In the genomic region with DNA sequence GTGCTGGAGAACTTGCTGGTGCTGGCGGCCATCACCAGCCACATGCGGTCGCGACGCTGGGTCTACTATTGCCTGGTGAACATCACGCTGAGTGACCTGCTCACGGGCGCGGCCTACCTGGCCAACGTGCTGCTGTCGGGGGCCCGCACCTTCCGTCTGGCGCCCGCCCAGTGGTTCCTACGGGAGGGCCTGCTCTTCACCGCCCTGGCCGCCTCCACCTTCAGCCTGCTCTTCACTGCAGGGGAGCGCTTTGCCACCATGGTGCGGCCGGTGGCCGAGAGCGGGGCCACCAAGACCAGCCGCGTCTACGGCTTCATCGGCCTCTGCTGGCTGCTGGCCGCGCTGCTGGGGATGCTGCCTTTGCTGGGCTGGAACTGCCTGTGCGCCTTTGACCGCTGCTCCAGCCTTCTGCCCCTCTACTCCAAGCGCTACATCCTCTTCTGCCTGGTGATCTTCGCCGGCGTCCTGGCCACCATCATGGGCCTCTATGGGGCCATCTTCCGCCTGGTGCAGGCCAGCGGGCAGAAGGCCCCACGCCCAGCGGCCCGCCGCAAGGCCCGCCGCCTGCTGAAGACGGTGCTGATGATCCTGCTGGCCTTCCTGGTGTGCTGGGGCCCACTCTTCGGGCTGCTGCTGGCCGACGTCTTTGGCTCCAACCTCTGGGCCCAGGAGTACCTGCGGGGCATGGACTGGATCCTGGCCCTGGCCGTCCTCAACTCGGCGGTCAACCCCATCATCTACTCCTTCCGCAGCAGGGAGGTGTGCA, we compare ENCODE assay signal across 9 cellular contexts. TPM values are rescaled to one million over a fixed set of nuclear protein-coding genes. Genes with fewer than 3 reads are reported as not detected.
A peak's percentile ranks its signal among the peaks of the same experiment; 100 is the strongest.
DNase-seq lines count a peak whose midpoint lies in the region; ATAC-seq and TF ChIP-seq lines count a peak whose summit lies in the region.
"Had no signal": no experiment of that assay in that cellular context is flagged by ENCODE, and none has a peak within 500 bp of the region (broad histone marks: within the 10 kb centered on the region; RNA-seq: fewer than 3 reads in every experiment).

No MANE protein-coding gene starts in this region.

- TF ChIP-seq CTCF in DOHH2 (IDR thresholded peaks at IDR 0.05; ENCODE audit: low read depth, low read length, poor library complexity, severe bottlenecking), result no peak

- H3K9me3 Mint-ChIP-seq in activated T-cell treated with anti-CD3 and anti-CD28 coated beads, Interleukin-2, amount 50 U/mL, for 72 hours, result no peaks in the 10 kb centered on the region
- H3K9me3 Mint-ChIP-seq in naive thymus-derived CD8-positive, alpha-beta T cell, result no peaks in the 10 kb centered on the region

- H3K79me2 ChIP-seq in DOHH2 (ENCODE audit: control insufficient read depth, low read length) (peaks cover 34% of the 10 kb centered on the region), mesendoderm (ENCODE audit: control insufficient read depth, insufficient read depth, low read length) (no peaks in the 10 kb centered on the region)

- H3K27me3 Mint-ChIP-seq in activated T-cell treated with anti-CD3 and anti-CD28 coated beads, Interleukin-2, amount 50 U/mL, for 72 hours (ENCODE audit: low read depth), result no peaks in the 10 kb centered on the region
- H3K27me3 Mint-ChIP-seq in naive thymus-derived CD8-positive, alpha-beta T cell, result no peaks in the 10 kb centered on the region

- no peak overlapping the region for H3K18ac ChIP-seq in mesendoderm (ENCODE audit: low read length)

- H3K4me1 ChIP-seq in DOHH2 (ENCODE audit: control insufficient read depth, low read length) (peaks cover 64% of the 10 kb centered on the region), mesendoderm (ENCODE audit: control insufficient read depth, low read depth, low read length) (no peaks in the 10 kb centered on the region)

- no peaks in the 10 kb centered on the region for H3K9me2 ChIP-seq in DOHH2 (replicated peaks; ENCODE audit: control insufficient read depth, low read length)

- H3K4me3 ChIP-seq in DOHH2 (ENCODE audit: low read length), result peak overlapping the region; percentile 95
- no peak overlapping the region for H3K4me3 ChIP-seq in mesendoderm (ENCODE audit: low read length)

- no peak overlapping the region for H3K56ac ChIP-seq in mesendoderm (ENCODE audit: low read length)

- H3K23ac ChIP-seq in mesendoderm (ENCODE audit: low read length), result no peak overlapping the region

- H4K5ac ChIP-seq in mesendoderm (ENCODE audit: low read length), result no peak overlapping the region

- H4K20me1 ChIP-seq in DOHH2 (ENCODE audit: control insufficient read depth, insufficient read depth, low read depth, low read length), result no peaks in the 10 kb centered on the region

- peaks cover 41% of the 10 kb centered on the region for H3K4me1 Mint-ChIP-seq in activated T-cell treated with anti-CD3 and anti-CD28 coated beads, Interleukin-2, amount 50 U/mL, for 72 hours (ENCODE audit: low read depth)
- peaks cover 16 to 49% (median 37%) of the 10 kb centered on the region in 4 donors for H3K4me1 Mint-ChIP-seq in naive thymus-derived CD8-positive, alpha-beta T cell

- H3K27ac Mint-ChIP-seq in activated T-cell treated with anti-CD3 and anti-CD28 coated beads, Interleukin-2, amount 50 U/mL, for 72 hours, result peak overlapping the region; percentile 94
- peak overlapping the region; percentile 84 to 99 (median 94) for H3K27ac Mint-ChIP-seq in naive thymus-derived CD8-positive, alpha-beta T cell

- no peaks in the 10 kb centered on the region for H3K79me1 ChIP-seq in mesendoderm (ENCODE audit: low read length)

- H3K4ac ChIP-seq in mesendoderm (ENCODE audit: low read depth, low read length), result no peak overlapping the region

- H3F3A ChIP-seq in DOHH2 (ENCODE audit: control insufficient read depth, insufficient read depth), result peaks cover 11% of the 10 kb centered on the region

- no peak overlapping the region for H3K9ac ChIP-seq in mesendoderm (ENCODE audit: low read length)

- H2BK120ac ChIP-seq in mesendoderm (ENCODE audit: low read depth, low read length), result no peak overlapping the region

- DNase-seq in activated T-cell treated with anti-CD3 and anti-CD28 coated beads, Interleukin-2, amount 50 U/mL, for 72 hours, result peak in 1 of 2 donors; percentile 37
- DNase-seq in naive thymus-derived CD8-positive, alpha-beta T cell, result peak in 1 of 10 donors; percentile 66
- no peak for DNase-seq in mesendoderm
- no peak for DNase-seq in NCI-H526 (lab: John Stamatoyannopoulos, UW)
- no peak for DNase-seq in kidney glomerular epithelial cell (lab: John Stamatoyannopoulos, UW)

- POLR2A ChIA-PET in naive thymus-derived CD8-positive, alpha-beta T cell (lab: Charles Lee), result interaction anchor here (0.6 to 3.5 kb wide), 12 partner anchors 9 to 1061 kb away, joined by 3 to 21 read pairs (median 3); a partner anchor contains a TSS

- no CpG with 5 or more reads among the region's 52 CpGs for WGBS in mesendoderm (ENCODE audit: extremely low coverage, insufficient coverage, low lambda C conversion rate)

- H3K4me2 ChIP-seq in DOHH2 (ENCODE audit: low read length) (peak overlapping the region; percentile 99), mesendoderm (ENCODE audit: low read length) (no peak overlapping the region)

- ATAC-seq in HG02759 (IDR thresholded peaks at IDR 0.05; ENCODE audit: unreplicated experiment), result peak; percentile 13
- ATAC-seq in activated T-cell treated with anti-CD3 and anti-CD28 coated beads, Interleukin-2, amount 50 U/mL, for 72 hours (replicated peaks in 1 of 2), result peak; percentile 23 to 36
- ATAC-seq in naive thymus-derived CD8-positive, alpha-beta T cell, result peak; percentile 24 to 32
- ATAC-seq in GM19467 (IDR thresholded peaks at IDR 0.05; ENCODE audit: unreplicated experiment), result no peak

- H2BK15ac ChIP-seq in mesendoderm (replicated peaks; ENCODE audit: low read depth), result no peak overlapping the region

- H4K8ac ChIP-seq in mesendoderm (ENCODE audit: low read depth, low read length), result no peak overlapping the region

- H3K9me3 ChIP-seq in DOHH2 (ENCODE audit: control insufficient read depth, insufficient read depth, low read length), result no peaks in the 10 kb centered on the region

- H3K36me3 ChIP-seq in DOHH2 (ENCODE audit: control insufficient read depth, low read length), result peaks cover 11% of the 10 kb centered on the region
- H3K36me3 ChIP-seq in mesendoderm (ENCODE audit: control insufficient read depth, insufficient read depth, low read length), result no peaks in the 10 kb centered on the region

- H3K27ac ChIP-seq in DOHH2 (ENCODE audit: low read depth, low read length) (peak overlapping the region; percentile 97), mesendoderm (ENCODE audit: low read depth, low read length) (no peak overlapping the region)

- peaks cover 5 to 13% of the 10 kb centered on the region in 2 donors for H3K36me3 Mint-ChIP-seq in activated T-cell treated with anti-CD3 and anti-CD28 coated beads, Interleukin-2, amount 50 U/mL, for 72 hours (ENCODE audit: insufficient read depth in 2 of 2)
- H3K36me3 Mint-ChIP-seq in naive thymus-derived CD8-positive, alpha-beta T cell, result peaks cover 6 to 37% (median 12%) of the 10 kb centered on the region in 3 donors

- H3K4me3 Mint-ChIP-seq in activated T-cell treated with anti-CD3 and anti-CD28 coated beads, Interleukin-2, amount 50 U/mL, for 72 hours, result peak overlapping the region; percentile 93
- H3K4me3 Mint-ChIP-seq in naive thymus-derived CD8-positive, alpha-beta T cell, result peak overlapping the region; percentile 95 to 100 (median 98)

- no peak overlapping the region for H2AK5ac ChIP-seq in mesendoderm (ENCODE audit: low read length)

- no peak overlapping the region for H2BK5ac ChIP-seq in mesendoderm (ENCODE audit: low read length)

- H3K27me3 ChIP-seq in DOHH2 (ENCODE audit: control insufficient read depth, low read length), result no peaks in the 10 kb centered on the region
- H3K27me3 ChIP-seq in mesendoderm (ENCODE audit: insufficient read depth, low read length, poor library complexity), result no peaks in the 10 kb centered on the region

RNA-seq across cellular contexts. Expression of a gene that starts 0.6 kb away (rescaled TPM):
- total RNA-seq in activated T-cell treated with anti-CD3 and anti-CD28 coated beads, Interleukin-2, amount 50 U/mL, for 72 hours, result 10 to 100 TPM; 41.1 to 43.4 TPM
- 100 to 1,000 TPM; 217 to 233 TPM for total RNA-seq in naive thymus-derived CD8-positive, alpha-beta T cell
- 100 to 1,000 TPM; 286 to 470 (median 332) TPM for polyA plus RNA-seq in naive thymus-derived CD8-positive, alpha-beta T cell
- polyA plus RNA-seq in mesendoderm (2013, experiment 1 of 2), result not detected
- polyA plus RNA-seq in mesendoderm (2013, experiment 2 of 2), result not detected

RNA-seq across cellular contexts. Expression of a gene that starts 6.6 kb away (rescaled TPM):
- total RNA-seq in activated T-cell treated with anti-CD3 and anti-CD28 coated beads, Interleukin-2, amount 50 U/mL, for 72 hours, result 10 to 100 TPM; 35.0 to 38.7 TPM
- 10 to 100 TPM; 59.7 to 63.0 TPM for total RNA-seq in naive thymus-derived CD8-positive, alpha-beta T cell
- polyA plus RNA-seq in naive thymus-derived CD8-positive, alpha-beta T cell, result 10 to 100 TPM; 23.9 to 44.7 (median 25.5) TPM
- 76.3 TPM for polyA plus RNA-seq in mesendoderm (2013, experiment 1 of 2)
- polyA plus RNA-seq in mesendoderm (2013, experiment 2 of 2), result 74.9 TPM

RNA-seq across cellular contexts. Expression of a gene that starts 43.3 kb away (rescaled TPM):
- total RNA-seq in activated T-cell treated with anti-CD3 and anti-CD28 coated beads, Interleukin-2, amount 50 U/mL, for 72 hours, result 10 to 100 TPM; 32.8 to 66.5 TPM
- under 1 TPM; 0.36 to 0.39 TPM for total RNA-seq in naive thymus-derived CD8-positive, alpha-beta T cell
- under 1 TPM in 1 of 3 donors, not detected in 2; 0.19 TPM for polyA plus RNA-seq in naive thymus-derived CD8-positive, alpha-beta T cell
- polyA plus RNA-seq in mesendoderm (2013, experiment 1 of 2), result 0.21 TPM
- 0.17 TPM for polyA plus RNA-seq in mesendoderm (2013, experiment 2 of 2)
- total RNA-seq: endothelial cell of umbilical vein had no signal

RNA-seq across cellular contexts. Expression of a gene that starts 45.3 kb away (rescaled TPM):
- under 1 TPM; 0.17 to 0.42 TPM for total RNA-seq in activated T-cell treated with anti-CD3 and anti-CD28 coated beads, Interleukin-2, amount 50 U/mL, for 72 hours
- total RNA-seq in naive thymus-derived CD8-positive, alpha-beta T cell, result under 1 TPM; 0.23 to 0.41 TPM
- not detected for polyA plus RNA-seq in naive thymus-derived CD8-positive, alpha-beta T cell
- polyA plus RNA-seq in mesendoderm (2013, experiment 1 of 2), result 0.65 TPM
- 0.73 TPM for polyA plus RNA-seq in mesendoderm (2013, experiment 2 of 2)
- total RNA-seq: endothelial cell of umbilical vein had no signal
- polyA plus RNA-seq: endothelial cell of umbilical vein had no signal

Comparison
In these comparisons a context has a peak if more than half of its experiments do, and no peak if none do; other contexts are left out.
1. RNA of a gene that starts 0.6 kb away (total RNA-seq): 217 to 233 TPM in naive thymus-derived CD8-positive, alpha-beta T cell; 41.1 to 43.4 TPM in activated T-cell treated with anti-CD3 and anti-CD28 coated beads, Interleukin-2, amount 50 U/mL, for 72 hours; every median in the first group is over 4 times any median in the second.
2. RNA of a gene that starts 43.3 kb away (total RNA-seq): 32.8 to 66.5 TPM in activated T-cell treated with anti-CD3 and anti-CD28 coated beads, Interleukin-2, amount 50 U/mL, for 72 hours; 0.36 to 0.39 TPM in naive thymus-derived CD8-positive, alpha-beta T cell; every median in the first group is over 10 times any median in the second.